1 cellular context compared by ENCODE assay signal in genomic region chr3:141333796-141334626, GRCh38.
A peak's percentile ranks its signal among the peaks of the same experiment; 100 is the strongest.
TF ChIP-seq lines count a peak whose summit lies in the region.

No MANE protein-coding gene starts in this region.

TF ChIP-seq in K562, 482 proteins besides CTCF, POLR2A, EP300 and RAD21:
- TF ChIP-seq HMG20B (CRISPR knock-in tag; IDR thresholded peaks at IDR 0.05): no peak
- TF ChIP-seq, protein P1, sequence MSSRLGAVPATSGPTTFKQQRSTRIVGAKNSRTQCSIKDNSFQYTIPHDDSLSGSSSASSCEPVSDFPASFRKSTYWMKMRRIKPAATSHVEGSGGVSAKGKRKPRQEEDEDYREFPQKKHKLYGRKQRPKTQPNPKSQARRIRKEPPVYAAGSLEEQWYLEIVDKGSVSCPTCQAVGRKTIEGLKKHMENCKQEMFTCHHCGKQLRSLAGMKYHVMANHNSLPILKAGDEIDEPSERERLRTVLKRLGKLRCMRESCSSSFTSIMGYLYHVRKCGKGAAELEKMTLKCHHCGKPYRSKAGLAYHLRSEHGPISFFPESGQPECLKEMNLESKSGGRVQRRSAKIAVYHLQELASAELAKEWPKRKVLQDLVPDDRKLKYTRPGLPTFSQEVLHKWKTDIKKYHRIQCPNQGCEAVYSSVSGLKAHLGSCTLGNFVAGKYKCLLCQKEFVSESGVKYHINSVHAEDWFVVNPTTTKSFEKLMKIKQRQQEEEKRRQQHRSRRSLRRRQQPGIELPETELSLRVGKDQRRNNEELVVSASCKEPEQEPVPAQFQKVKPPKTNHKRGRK (tag; IDR thresholded peaks at IDR 0.05): peak; percentile 77
- peak; percentile 5; the same call in 1 of the 2 replicates for TF ChIP-seq ELF4 (CRISPR knock-in tag; IDR thresholded peaks at IDR 0.05)
